37 cellular contexts compared by ENCODE assay signal in the genomic region with DNA sequence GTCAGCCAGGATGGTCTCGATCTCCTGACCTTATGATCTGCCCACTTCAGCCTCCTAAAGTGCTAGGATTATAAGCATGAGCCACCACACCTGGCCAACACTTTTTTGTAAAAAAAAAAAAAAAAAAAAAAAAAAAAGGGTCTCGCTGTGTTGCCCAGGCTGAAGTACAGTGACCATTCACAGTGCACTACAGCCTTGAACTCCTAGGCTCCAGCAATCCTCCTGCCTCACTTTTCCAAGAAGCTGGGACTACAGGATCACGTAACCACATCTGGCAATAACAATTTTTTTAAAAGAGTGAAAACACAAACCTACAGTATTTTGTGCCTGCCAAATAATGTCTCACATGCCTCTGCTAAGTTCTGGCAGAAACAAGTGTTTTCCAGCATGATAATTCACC. TPM values are rescaled to one million over a fixed set of nuclear protein-coding genes. Genes with fewer than 3 reads are reported as not detected.
"Had no signal": no experiment of that assay in that cellular context is flagged by ENCODE, and none has a peak within 500 bp of the region (broad histone marks: within the 10 kb centered on the region; RNA-seq: fewer than 3 reads in every experiment).

No MANE protein-coding gene starts in this region.

- H3K4me3 ChIP-seq: ascending aorta, cardiac muscle cell had no signal

- H3K4me1 ChIP-seq: ascending aorta had no signal

- H3K36me3 Mint-ChIP-seq: activated CD4-positive, alpha-beta memory T cell treated with anti-CD3 and anti-CD28 coated beads for 36 hours; activated naive CD4-positive, alpha-beta T cell treated with anti-CD3 and anti-CD28 coated beads, Interleukin-2, amount 10 ng/mL, durations not matched to agents 7 days and 5 days; activated naive CD4-positive, alpha-beta T cell treated with anti-CD3 and anti-CD28 coated beads, Interleukin-2, amount 50 U/mL, for 24 hours; activated naive CD8-positive, alpha-beta T cell; activated naive CD8-positive, alpha-beta T cell treated with anti-CD3 and anti-CD28 coated beads, Interleukin-2, amount 10 ng/mL, durations not matched to agents 7 days and 5 days; brain had no signal

- H3K4me3 Mint-ChIP-seq: activated B cell treated with CpG ODN at 0.5 μM for 24 hours; activated CD4-positive, alpha-beta memory T cell treated with anti-CD3 and anti-CD28 coated beads for 36 hours; activated CD4-positive, alpha-beta T cell treated with anti-CD3 and anti-CD28 coated beads, Interleukin-2, amount 10 ng/mL, durations not matched to agents 24 days and 14 days; activated CD8-positive, alpha-beta T cell treated with anti-CD3 and anti-CD28 coated beads for 36 hours; activated naive CD4-positive, alpha-beta T cell treated with anti-CD3 and anti-CD28 coated beads, Interleukin-2, amount 10 ng/mL, durations not matched to agents 7 days and 5 days; activated naive CD4-positive, alpha-beta T cell treated with anti-CD3 and anti-CD28 coated beads, Interleukin-2, amount 50 U/mL, for 24 hours; activated naive CD8-positive, alpha-beta T cell; activated naive CD8-positive, alpha-beta T cell treated with anti-CD3 and anti-CD28 coated beads, Interleukin-2, amount 10 ng/mL, durations not matched to agents 7 days and 5 days; activated naive CD8-positive, alpha-beta T cell treated with anti-CD3 and anti-CD28 coated beads, Interleukin-2, amount 50 U/mL, for 24 hours; activated T-cell treated with anti-CD3 and anti-CD28 coated beads, Interleukin-2, amount 50 U/mL, for 4 hours; activated T-cell treated with anti-CD3 and anti-CD28 coated beads, Interleukin-2, amount 50 U/mL, for 72 hours; activated T-helper 1 cell treated with anti-CD3 and anti-CD28 coated beads, Interleukin-12 subunit alpha, Interleukin-12 subunit beta, Interleukin-2, Interleukin-4 antibody, amounts not matched to agents 30 ng/mL and 10 ng/mL and 1 ng/mL, durations not matched to agents 14 hours and 24 hours and 36 hours; activated T-helper 17 cell treated with anti-CD3 and anti-CD28 coated beads, Interleukin-2, amount 50 U/mL, for 72 hours; brain; central memory CD8-positive, alpha-beta T cell; T-helper 1 cell treated with Interleukin-12 subunit alpha and Interleukin-12 subunit beta and Interleukin-4 antibody, amounts not matched to agents 30 μg/mL and 1 μg/mL, for 36 hours; T-helper 2 cell treated with Interferon-gamma antibody and Interleukin-4, amounts not matched to agents 5 μg/mL and 100 μg/mL, for 36 hours had no signal

- ATAC-seq: activated CD8-positive, alpha-beta T cell treated with anti-CD3 and anti-CD28 coated beads for 36 hours; activated naive CD8-positive, alpha-beta T cell treated with anti-CD3 and anti-CD28 coated beads, Interleukin-2, amount 50 U/mL, for 24 hours; activated T-cell treated with anti-CD3 and anti-CD28 coated beads, Interleukin-2, amount 50 U/mL, for 4 hours; activated T-cell treated with anti-CD3 and anti-CD28 coated beads, Interleukin-2, amount 50 U/mL, for 72 hours; activated T-helper 17 cell treated with anti-CD3 and anti-CD28 coated beads, Interleukin-2, amount 50 U/mL, for 72 hours had no signal

- H3K27me3 Mint-ChIP-seq: activated B cell treated with CpG ODN at 0.5 μM for 24 hours; activated CD4-positive, alpha-beta memory T cell treated with anti-CD3 and anti-CD28 coated beads for 36 hours; activated CD4-positive, alpha-beta T cell treated with anti-CD3 and anti-CD28 coated beads, Interleukin-2, amount 10 ng/mL, durations not matched to agents 24 days and 14 days; activated CD8-positive, alpha-beta T cell treated with anti-CD3 and anti-CD28 coated beads for 36 hours; activated naive CD4-positive, alpha-beta T cell treated with anti-CD3 and anti-CD28 coated beads, Interleukin-2, amount 50 U/mL, for 24 hours; activated naive CD8-positive, alpha-beta T cell; activated naive CD8-positive, alpha-beta T cell treated with anti-CD3 and anti-CD28 coated beads, Interleukin-2, amount 10 ng/mL, durations not matched to agents 7 days and 5 days; activated naive CD8-positive, alpha-beta T cell treated with anti-CD3 and anti-CD28 coated beads, Interleukin-2, amount 50 U/mL, for 24 hours; activated T-helper 17 cell treated with anti-CD3 and anti-CD28 coated beads, Interleukin-2, amount 50 U/mL, for 72 hours; central memory CD8-positive, alpha-beta T cell had no signal

- H3K27ac Mint-ChIP-seq: activated B cell treated with CpG ODN at 0.5 μM for 24 hours; activated CD4-positive, alpha-beta memory T cell treated with anti-CD3 and anti-CD28 coated beads for 36 hours; activated CD4-positive, alpha-beta T cell treated with anti-CD3 and anti-CD28 coated beads, Interleukin-2, amount 10 ng/mL, durations not matched to agents 24 days and 14 days; activated CD8-positive, alpha-beta T cell treated with anti-CD3 and anti-CD28 coated beads for 36 hours; activated naive CD4-positive, alpha-beta T cell treated with anti-CD3 and anti-CD28 coated beads, Interleukin-2, amount 10 ng/mL, durations not matched to agents 7 days and 5 days; activated naive CD4-positive, alpha-beta T cell treated with anti-CD3 and anti-CD28 coated beads, Interleukin-2, amount 50 U/mL, for 24 hours; activated naive CD8-positive, alpha-beta T cell; activated naive CD8-positive, alpha-beta T cell treated with anti-CD3 and anti-CD28 coated beads, Interleukin-2, amount 10 ng/mL, durations not matched to agents 7 days and 5 days; activated naive CD8-positive, alpha-beta T cell treated with anti-CD3 and anti-CD28 coated beads, Interleukin-2, amount 50 U/mL, for 24 hours; activated T-cell treated with anti-CD3 and anti-CD28 coated beads, Interleukin-2, amount 50 U/mL, for 72 hours; activated T-helper 1 cell treated with anti-CD3 and anti-CD28 coated beads, Interleukin-12 subunit alpha, Interleukin-12 subunit beta, Interleukin-2, Interleukin-4 antibody, amounts not matched to agents 30 ng/mL and 10 ng/mL and 1 ng/mL, durations not matched to agents 14 hours and 24 hours and 36 hours; activated T-helper 17 cell treated with anti-CD3 and anti-CD28 coated beads, Interleukin-2, amount 50 U/mL, for 72 hours; brain; T-helper 1 cell treated with Interleukin-12 subunit alpha and Interleukin-12 subunit beta and Interleukin-4 antibody, amounts not matched to agents 30 μg/mL and 1 μg/mL, for 36 hours; T-helper 2 cell treated with Interferon-gamma antibody and Interleukin-4, amounts not matched to agents 5 μg/mL and 100 μg/mL, for 36 hours had no signal

- H3K36me3 ChIP-seq: ascending aorta, cardiac muscle cell, WERI-Rb-1 had no signal

- H3K9me3 ChIP-seq: ascending aorta had no signal

- DNase-seq: activated B cell treated with CpG ODN at 0.5 μM for 24 hours; activated CD4-positive, alpha-beta memory T cell treated with anti-CD3 and anti-CD28 coated beads for 36 hours; activated CD4-positive, alpha-beta T cell treated with anti-CD3 and anti-CD28 coated beads for 4 hours; activated CD4-positive, alpha-beta T cell treated with anti-CD3 and anti-CD28 coated beads, Interleukin-2, amount 10 ng/mL, durations not matched to agents 24 days and 14 days; activated CD4-positive, alpha-beta T cell treated with anti-CD3 and anti-CD28 coated beads, Interleukin-2, amount 50 U/mL, for 1 hour; activated CD4-positive, alpha-beta T cell treated with anti-CD3 and anti-CD28 coated beads, Interleukin-2, amount 50 U/mL, for 4 hours; activated CD4-positive, CD25-positive, alpha-beta regulatory T cell treated with anti-CD3 and anti-CD28 coated beads, Interleukin-2, amount 50 U/mL, for 72 hours; activated CD8-positive, alpha-beta memory T cell treated with anti-CD3 and anti-CD28 coated beads, Interleukin-2, amount 50 U/mL, for 4 hours; activated CD8-positive, alpha-beta T cell treated with anti-CD3 and anti-CD28 coated beads for 36 hours; activated naive CD4-positive, alpha-beta T cell treated with anti-CD3 and anti-CD28 coated beads, Interleukin-2, amount 10 ng/mL, durations not matched to agents 7 days and 5 days; activated naive CD4-positive, alpha-beta T cell treated with Interleukin-2 at 50 U/mL for 16 hours; activated naive CD8-positive, alpha-beta T cell treated with anti-CD3 and anti-CD28 coated beads, Interleukin-2, amount 10 ng/mL, durations not matched to agents 7 days and 5 days; activated naive CD8-positive, alpha-beta T cell treated with anti-CD3 and anti-CD28 coated beads, Interleukin-2, amount 50 U/mL, for 24 hours; activated T-cell treated with anti-CD3 and anti-CD28 coated beads for 4 hours; activated T-cell treated with anti-CD3 and anti-CD28 coated beads, Interleukin-2, amount 50 U/mL, for 1 hour; activated T-cell treated with anti-CD3 and anti-CD28 coated beads, Interleukin-2, amount 50 U/mL, for 4 hours; activated T-cell treated with anti-CD3 and anti-CD28 coated beads, Interleukin-2, amount 50 U/mL, for 72 hours; amygdala; anterior cingulate cortex; caudate nucleus; cerebellar nuclear complex; T-helper 1 cell; T-helper 2 cell; T-helper 9 cell; WERI-Rb-1 had no signal

- H3K27ac ChIP-seq: ascending aorta, cardiac muscle cell, WERI-Rb-1 had no signal

- H3K4me1 Mint-ChIP-seq: activated naive CD4-positive, alpha-beta T cell treated with anti-CD3 and anti-CD28 coated beads, Interleukin-2, amount 50 U/mL, for 24 hours; activated T-helper 17 cell treated with anti-CD3 and anti-CD28 coated beads, Interleukin-2, amount 50 U/mL, for 72 hours had no signal

- H3K9me3 Mint-ChIP-seq: activated B cell treated with CpG ODN at 0.5 μM for 24 hours; activated CD4-positive, alpha-beta memory T cell treated with anti-CD3 and anti-CD28 coated beads for 36 hours; activated CD4-positive, alpha-beta T cell treated with anti-CD3 and anti-CD28 coated beads, Interleukin-2, amount 10 ng/mL, durations not matched to agents 24 days and 14 days; activated CD8-positive, alpha-beta T cell treated with anti-CD3 and anti-CD28 coated beads for 36 hours; activated naive CD4-positive, alpha-beta T cell treated with anti-CD3 and anti-CD28 coated beads, Interleukin-2, amount 10 ng/mL, durations not matched to agents 7 days and 5 days; activated naive CD4-positive, alpha-beta T cell treated with anti-CD3 and anti-CD28 coated beads, Interleukin-2, amount 50 U/mL, for 24 hours; activated naive CD8-positive, alpha-beta T cell treated with anti-CD3 and anti-CD28 coated beads, Interleukin-2, amount 50 U/mL, for 24 hours; activated T-cell treated with anti-CD3 and anti-CD28 coated beads, Interleukin-2, amount 50 U/mL, for 4 hours; activated T-cell treated with anti-CD3 and anti-CD28 coated beads, Interleukin-2, amount 50 U/mL, for 72 hours; activated T-helper 1 cell treated with anti-CD3 and anti-CD28 coated beads, Interleukin-12 subunit alpha, Interleukin-12 subunit beta, Interleukin-2, Interleukin-4 antibody, amounts not matched to agents 30 ng/mL and 10 ng/mL and 1 ng/mL, durations not matched to agents 14 hours and 24 hours and 36 hours; activated T-helper 17 cell treated with anti-CD3 and anti-CD28 coated beads, Interleukin-2, amount 50 U/mL, for 72 hours; brain; central memory CD8-positive, alpha-beta T cell; T-helper 1 cell treated with Interleukin-12 subunit alpha and Interleukin-12 subunit beta and Interleukin-4 antibody, amounts not matched to agents 30 μg/mL and 1 μg/mL, for 36 hours; T-helper 2 cell treated with Interferon-gamma antibody and Interleukin-4, amounts not matched to agents 5 μg/mL and 100 μg/mL, for 36 hours had no signal

- H3K27me3 ChIP-seq: ascending aorta, cardiac muscle cell had no signal

RNA-seq across cellular contexts. Expression of a gene that starts 37.2 kb away (rescaled TPM):
- total RNA-seq: activated CD8-positive, alpha-beta memory T cell treated with anti-CD3 and anti-CD28 coated beads for 36 hours; ascending aorta; bronchial epithelial cell had no signal
